Comparison of ENCODE assay signal across 8 cellular contexts in the genomic region with DNA sequence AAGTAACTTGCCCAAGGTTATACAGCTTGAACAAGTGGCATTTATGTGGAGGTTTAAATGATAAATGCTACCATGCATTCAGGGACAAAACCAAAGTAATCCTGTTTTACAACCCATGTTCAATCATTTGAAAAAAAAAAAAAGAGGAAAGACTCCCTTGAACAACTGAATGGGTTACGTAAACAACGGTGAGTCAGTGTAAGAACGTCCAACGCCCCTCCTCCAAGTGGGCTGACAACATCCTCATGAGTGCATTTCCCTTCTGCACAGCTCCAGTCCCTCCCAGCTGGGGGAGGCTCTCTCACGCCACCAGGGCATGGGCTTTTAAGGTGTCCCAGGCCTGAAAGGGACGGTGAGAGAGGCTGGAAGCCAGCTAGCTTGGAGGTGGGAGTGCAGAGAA.
DNase-seq lines count a peak whose midpoint lies in the region; ATAC-seq and TF ChIP-seq lines count a peak whose summit lies in the region.

No MANE protein-coding gene starts in this region.

- peaks cover 19 to 38% (median 37%) of the 10 kb centered on the region in 3 donors for H3K4me1 Mint-ChIP-seq in naive B cell
- H3K4me1 Mint-ChIP-seq in stimulated activated naive CD8-positive, alpha-beta T cell treated with anti-CD3 and anti-CD28 coated beads, Interleukin-15, Interleukin-2, amounts not matched to agents 100 ng/mL and 50 ng/mL, for 24 hours (ENCODE audit: low read depth), result peaks cover 49% of the 10 kb centered on the region

- peaks cover 4 to 25% of the 10 kb centered on the region in 2 donors for H3K36me3 Mint-ChIP-seq in naive B cell
- H3K36me3 Mint-ChIP-seq in stimulated activated naive CD8-positive, alpha-beta T cell treated with anti-CD3 and anti-CD28 coated beads, Interleukin-15, Interleukin-2, amounts not matched to agents 100 ng/mL and 50 ng/mL, for 24 hours (ENCODE audit: low read depth), result peaks cover 60% of the 10 kb centered on the region

- H3K27me3 Mint-ChIP-seq in naive B cell, result no peaks in the 10 kb centered on the region
- H3K27me3 Mint-ChIP-seq in stimulated activated naive CD8-positive, alpha-beta T cell treated with anti-CD3 and anti-CD28 coated beads, Interleukin-15, Interleukin-2, amounts not matched to agents 100 ng/mL and 50 ng/mL, for 24 hours, result no peaks in the 10 kb centered on the region

- peak; percentile 54 to 61 for ATAC-seq in naive B cell (ENCODE audit: low read depth in 2 of 2)
- ATAC-seq in HG03520 (IDR thresholded peaks at IDR 0.05; ENCODE audit: unreplicated experiment), result no peak
- ATAC-seq in GM18867 (IDR thresholded peaks at IDR 0.05; ENCODE audit: unreplicated experiment), result no peak

- H3K27ac Mint-ChIP-seq in naive B cell, result peak overlapping the region in 5 of 6 donors; percentile 42 to 91 (median 74)
- H3K27ac Mint-ChIP-seq in stimulated activated naive CD8-positive, alpha-beta T cell treated with anti-CD3 and anti-CD28 coated beads, Interleukin-15, Interleukin-2, amounts not matched to agents 100 ng/mL and 50 ng/mL, for 24 hours, result peak overlapping the region; percentile 80

- DNase-seq in GM13976 (ENCODE audit: low spot score) (peak; percentile 72), NOMO-1 (lab: John Stamatoyannopoulos, UW; ENCODE audit: unreplicated experiment in 2 of 2) (peak; percentile 85 to 97), erythroblast (lab: John Stamatoyannopoulos, UW) (peak; percentile 53 to 77), naive B cell (no peak)
- peak; percentile 74 for DNase-seq in activated CD8-positive, alpha-beta memory T cell treated with anti-CD3 and anti-CD28 coated beads, Interleukin-2, amount 50 U/mL, for 4 hours

- TF ChIP-seq POLR2A in erythroblast (IDR thresholded peaks at IDR 0.05; ENCODE audit: low read length), result no peak

- in situ Hi-C loops in GM13976 (cut with MboI; ENCODE audit: low sequenced_read_pairs, unreplicated experiment), result no loop called here

- TF ChIP-seq CTCF in GM13976 (IDR thresholded peaks at IDR 0.05; ENCODE audit: borderline replicate concordance, control extremely low read depth, extremely low read depth, insufficient read depth, missing control alignments), result no peak

- no peaks in the 10 kb centered on the region for H3K9me3 Mint-ChIP-seq in naive B cell
- H3K9me3 Mint-ChIP-seq in stimulated activated naive CD8-positive, alpha-beta T cell treated with anti-CD3 and anti-CD28 coated beads, Interleukin-15, Interleukin-2, amounts not matched to agents 100 ng/mL and 50 ng/mL, for 24 hours, result no peaks in the 10 kb centered on the region

- H3K4me3 Mint-ChIP-seq in naive B cell, result no peak overlapping the region
- H3K4me3 Mint-ChIP-seq in stimulated activated naive CD8-positive, alpha-beta T cell treated with anti-CD3 and anti-CD28 coated beads, Interleukin-15, Interleukin-2, amounts not matched to agents 100 ng/mL and 50 ng/mL, for 24 hours, result no peak overlapping the region

Comparison
In these comparisons a context has a peak if more than half of its experiments do, and no peak if none do; other contexts are left out.
1. ATAC-seq: peak in naive B cell (2 of 2); none in HG03520 (single experiment) and GM18867 (single experiment).